20 cellular contexts compared by ENCODE assay signal in the genomic region with DNA sequence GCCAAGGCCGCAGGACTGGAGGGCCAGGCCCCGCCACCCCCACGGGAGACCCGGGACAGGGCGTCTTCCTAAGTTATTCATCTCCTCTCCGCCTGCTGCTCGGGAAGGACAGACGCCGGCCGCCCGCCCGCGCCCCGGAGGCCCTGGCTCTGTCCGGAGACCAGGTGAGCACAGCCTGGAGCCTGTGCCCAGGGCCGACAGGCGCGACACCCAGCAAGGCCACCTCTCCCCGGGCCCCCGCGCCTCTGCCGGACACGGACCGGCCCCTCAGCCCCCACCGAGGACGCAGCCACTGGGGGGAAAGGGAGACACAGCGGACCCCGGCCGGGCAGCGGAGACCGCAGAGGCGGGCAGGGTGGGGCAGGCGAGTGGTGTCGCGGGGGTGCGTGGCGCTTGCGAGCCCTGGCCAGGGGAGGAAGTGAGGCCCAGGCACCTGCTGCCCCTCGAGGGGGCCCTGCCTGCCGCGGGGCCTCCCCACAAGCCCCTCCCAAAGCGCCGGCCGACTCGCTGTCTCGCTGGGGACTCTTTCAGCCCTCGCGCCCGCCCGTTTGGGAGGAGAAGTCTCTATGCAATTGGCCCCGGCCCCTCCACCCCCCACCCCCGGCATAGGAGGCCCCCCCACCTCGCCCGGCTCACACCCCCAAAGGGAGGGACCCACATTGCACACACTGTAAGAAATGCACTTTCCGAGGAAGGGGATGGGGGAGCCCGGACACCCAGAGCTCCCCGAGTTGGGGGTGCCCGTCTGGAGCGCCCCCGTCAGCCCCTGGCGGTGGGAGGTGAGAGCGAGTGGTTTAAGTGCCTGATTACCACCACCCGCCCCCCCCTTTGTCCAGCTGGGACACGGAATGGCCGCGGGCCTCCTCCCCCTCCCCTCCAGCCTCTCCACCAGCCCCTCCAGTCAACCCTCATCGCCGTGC. TPM values are rescaled to one million over a fixed set of nuclear protein-coding genes. Genes with fewer than 3 reads are reported as not detected.
A peak's percentile ranks its signal among the peaks of the same experiment; 100 is the strongest.
DNase-seq lines count a peak whose midpoint lies in the region; ATAC-seq and TF ChIP-seq lines count a peak whose summit lies in the region.
"Had no signal": no experiment of that assay in that cellular context is flagged by ENCODE, and none has a peak within 500 bp of the region (broad histone marks: within the 10 kb centered on the region; RNA-seq: fewer than 3 reads in every experiment).

No MANE protein-coding gene starts in this region.

- H3K4me3 ChIP-seq in H7 (ENCODE audit: insufficient read depth, low read depth, low read length) (peak overlapping the region; percentile 38), brain microvascular endothelial cell (ENCODE audit: low read depth, low read length) (no peak overlapping the region), iPS-18c (ENCODE audit: insufficient read depth, low read depth, low read length) (peak overlapping the region; percentile 43), retinal pigment epithelial cell (ENCODE audit: low read length) (no peak overlapping the region), mucosa of descending colon (no peak overlapping the region)
- H3K4me3 ChIP-seq: pancreas had no signal

- peaks cover 3% of the 10 kb centered on the region for H3K4me1 ChIP-seq in mucosa of descending colon (ENCODE audit: low read depth)

- intact Hi-C loops in mucosa of descending colon (cut with DNase I, micrococcal nuclease): no loop called here

- ATAC-seq in mucosa of descending colon: no peak
- ATAC-seq: pancreas had no signal

- H3K9me3 ChIP-seq in iPS-18c (ENCODE audit: control insufficient read depth, insufficient read depth, low read length): no peaks in the 10 kb centered on the region
- H3K9me3 ChIP-seq in mucosa of descending colon: no peaks in the 10 kb centered on the region
- H3K9me3 ChIP-seq: pancreas had no signal

- TF ChIP-seq CTCF in brain microvascular endothelial cell (IDR thresholded peaks at IDR 0.05; ENCODE audit: low read depth, low read length, missing control alignments) (peak; percentile 21), retinal pigment epithelial cell (conservative IDR thresholded peaks at IDR 0.05; ENCODE audit: low read depth, low read length) (peak; percentile 29), mucosa of descending colon (IDR thresholded peaks at IDR 0.05) (no peak)

- no peaks in the 10 kb centered on the region for H3K36me3 ChIP-seq in H7 (replicated peaks; ENCODE audit: control insufficient read depth, insufficient read depth, low read length)
- H3K36me3 ChIP-seq in brain microvascular endothelial cell (replicated peaks): peaks cover 25% of the 10 kb centered on the region
- no peaks in the 10 kb centered on the region for H3K36me3 ChIP-seq in mucosa of descending colon (ENCODE audit: low read depth)

- DNase-seq in H7 (peak; percentile 92), brain microvascular endothelial cell (no peak), retinal pigment epithelial cell (ENCODE audit: low read depth) (no peak), DMS79 (lab: John Stamatoyannopoulos, UW) (no peak), SIG-M5 (lab: John Stamatoyannopoulos, UW) (no peak), mucosa of descending colon (no peak)
- DNase-seq in activated naive CD4-positive, alpha-beta T cell (lab: John Stamatoyannopoulos, UW): no peak
- DNase-seq: CD4-positive, CD25-positive, alpha-beta regulatory T cell; kidney; NCI-H748 treated with DMSO at 0.1 percent for 48 hours; stimulated activated naive CD4-positive, alpha-beta T cell; SW 1271 had no signal

- in situ Hi-C loops in brain microvascular endothelial cell (cut with HindIII; ENCODE audit: low pct_ligation_motif_present, low sequenced_read_pairs): loop anchor here (10.0 kb wide), 1 partner anchor 138 kb away; no protein-coding TSS in a partner anchor

- H3K27ac ChIP-seq in brain microvascular endothelial cell: no peak overlapping the region
- H3K27ac ChIP-seq: pancreas, VCaP had no signal

- H3K27me3 ChIP-seq in H7 (ENCODE audit: control insufficient read depth, insufficient read depth, low read length) (peaks cover 38% of the 10 kb centered on the region), brain microvascular endothelial cell (replicated peaks) (no peaks in the 10 kb centered on the region)
- H3K27me3 ChIP-seq: pancreas had no signal

RNA-seq across cellular contexts. Expression of a gene that starts 17.0 kb away (rescaled TPM):
- 6.0 and 10.9 TPM in 2 replicates for total RNA-seq in H7 (2014; rRNA removed; shearing (Covaris generic))
- total RNA-seq in mucosa of descending colon: 10 to 100 TPM in 2 of 3 donors, 1 to 10 TPM in 1; 8.5 to 62.5 (median 41.8) TPM
- total RNA-seq: activated T-helper 1 cell treated with anti-CD3 and anti-CD28 coated beads, Interleukin-12 subunit alpha, Interleukin-12 subunit beta, Interleukin-2, Interleukin-4 antibody, amounts not matched to agents 30 ng/mL and 10 ng/mL and 1 ng/mL, durations not matched to agents 14 hours and 24 hours and 36 hours; glomerular endothelial cell; mononuclear cell; RPMI7951 had no signal

RNA-seq across cellular contexts. Expression of a gene that starts 19.9 kb away (rescaled TPM):
- not detected in 2 replicates for total RNA-seq in H7 (2014; rRNA removed; shearing (Covaris generic))
- total RNA-seq in mucosa of descending colon: 1 to 10 TPM; 1.1 to 5.5 (median 5.5) TPM
- total RNA-seq: activated T-helper 1 cell treated with anti-CD3 and anti-CD28 coated beads, Interleukin-12 subunit alpha, Interleukin-12 subunit beta, Interleukin-2, Interleukin-4 antibody, amounts not matched to agents 30 ng/mL and 10 ng/mL and 1 ng/mL, durations not matched to agents 14 hours and 24 hours and 36 hours; CD4-positive, CD25-positive, alpha-beta regulatory T cell; glomerular endothelial cell; kidney; LHCN-M2; mononuclear cell; pancreas; RPMI7951 had no signal

RNA-seq across cellular contexts. Expression of a gene that starts 37.2 kb away (rescaled TPM):
- 24.1 and 32.1 TPM in 2 replicates for total RNA-seq in H7 (2014; rRNA removed; shearing (Covaris generic))
- 10 to 100 TPM in 2 of 3 donors, 1 to 10 TPM in 1; 7.6 to 11.1 (median 10.4) TPM for total RNA-seq in mucosa of descending colon

RNA-seq across cellular contexts. Expression of a gene that starts 42.8 kb away (rescaled TPM):
- total RNA-seq in H7 (2014; rRNA removed; shearing (Covaris generic)): 71.6 and 76.6 TPM in 2 replicates
- 10 to 100 TPM; 35.9 to 59.6 (median 46.4) TPM for total RNA-seq in mucosa of descending colon

Comparison
In these comparisons a context has a peak if more than half of its experiments do, and no peak if none do; other contexts are left out.
1. H3K4me3 ChIP-seq: peak in H7 (single experiment) and iPS-18c (single experiment); none in brain microvascular endothelial cell (single experiment), retinal pigment epithelial cell (single experiment) and mucosa of descending colon (single experiment).